In genomic region chr6:98547151-98547550, GRCh38 we compare ENCODE assay signal across 2 cellular contexts.
TF ChIP-seq lines count a peak whose summit lies in the region.

No MANE protein-coding gene starts in this region.

TF ChIP-seq in WTC11, 78 proteins besides CTCF, POLR2A, EP300 and RAD21 (continued from another document):
- TF ChIP-seq FOXP4 (CRISPR knock-in tag; IDR thresholded peaks at IDR 0.05) (no peak), GABPB1 (CRISPR knock-in tag; IDR thresholded peaks at IDR 0.05) (no peak), MYBL2 (CRISPR knock-in tag; IDR thresholded peaks at IDR 0.05) (no peak), NFE2L1 (CRISPR knock-in tag; IDR thresholded peaks at IDR 0.05) (no peak), ZNF532 (CRISPR knock-in tag; IDR thresholded peaks at IDR 0.05; ENCODE audit: borderline replicate concordance) (no peak), FOXK1 (CRISPR knock-in tag; IDR thresholded peaks at IDR 0.05) (no peak)
- TF ChIP-seq, protein P1, sequence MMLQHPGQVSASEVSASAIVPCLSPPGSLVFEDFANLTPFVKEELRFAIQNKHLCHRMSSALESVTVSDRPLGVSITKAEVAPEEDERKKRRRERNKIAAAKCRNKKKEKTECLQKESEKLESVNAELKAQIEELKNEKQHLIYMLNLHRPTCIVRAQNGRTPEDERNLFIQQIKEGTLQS (CRISPR knock-in tag; conservative IDR thresholded peaks at IDR 0.05) = no peak
- TF ChIP-seq, protein P2, sequence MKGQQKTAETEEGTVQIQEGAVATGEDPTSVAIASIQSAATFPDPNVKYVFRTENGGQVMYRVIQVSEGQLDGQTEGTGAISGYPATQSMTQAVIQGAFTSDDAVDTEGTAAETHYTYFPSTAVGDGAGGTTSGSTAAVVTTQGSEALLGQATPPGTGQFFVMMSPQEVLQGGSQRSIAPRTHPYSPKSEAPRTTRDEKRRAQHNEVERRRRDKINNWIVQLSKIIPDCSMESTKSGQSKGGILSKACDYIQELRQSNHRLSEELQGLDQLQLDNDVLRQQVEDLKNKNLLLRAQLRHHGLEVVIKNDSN (CRISPR knock-in tag; IDR thresholded peaks at IDR 0.05) = no peak

TF ChIP-seq in HepG2, 621 proteins besides CTCF, POLR2A, EP300 and RAD21 (continued from another document):
- TF ChIP-seq PBX3 (CRISPR knock-in tag; IDR thresholded peaks at IDR 0.05; ENCODE audit: borderline replicate concordance) (no peak), ZSCAN30 (CRISPR knock-in tag; IDR thresholded peaks at IDR 0.05) (no peak), ZNF747 (CRISPR knock-in tag; IDR thresholded peaks at IDR 0.05; ENCODE audit: borderline replicate concordance) (no peak)
- TF ChIP-seq, protein P3, sequence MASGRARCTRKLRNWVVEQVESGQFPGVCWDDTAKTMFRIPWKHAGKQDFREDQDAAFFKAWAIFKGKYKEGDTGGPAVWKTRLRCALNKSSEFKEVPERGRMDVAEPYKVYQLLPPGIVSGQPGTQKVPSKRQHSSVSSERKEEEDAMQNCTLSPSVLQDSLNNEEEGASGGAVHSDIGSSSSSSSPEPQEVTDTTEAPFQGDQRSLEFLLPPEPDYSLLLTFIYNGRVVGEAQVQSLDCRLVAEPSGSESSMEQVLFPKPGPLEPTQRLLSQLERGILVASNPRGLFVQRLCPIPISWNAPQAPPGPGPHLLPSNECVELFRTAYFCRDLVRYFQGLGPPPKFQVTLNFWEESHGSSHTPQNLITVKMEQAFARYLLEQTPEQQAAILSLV (CRISPR knock-in tag; IDR thresholded peaks at IDR 0.05; ENCODE audit: borderline replicate concordance) = no peak
